ENCODE assay signal across 7 cellular contexts in the genomic region with DNA sequence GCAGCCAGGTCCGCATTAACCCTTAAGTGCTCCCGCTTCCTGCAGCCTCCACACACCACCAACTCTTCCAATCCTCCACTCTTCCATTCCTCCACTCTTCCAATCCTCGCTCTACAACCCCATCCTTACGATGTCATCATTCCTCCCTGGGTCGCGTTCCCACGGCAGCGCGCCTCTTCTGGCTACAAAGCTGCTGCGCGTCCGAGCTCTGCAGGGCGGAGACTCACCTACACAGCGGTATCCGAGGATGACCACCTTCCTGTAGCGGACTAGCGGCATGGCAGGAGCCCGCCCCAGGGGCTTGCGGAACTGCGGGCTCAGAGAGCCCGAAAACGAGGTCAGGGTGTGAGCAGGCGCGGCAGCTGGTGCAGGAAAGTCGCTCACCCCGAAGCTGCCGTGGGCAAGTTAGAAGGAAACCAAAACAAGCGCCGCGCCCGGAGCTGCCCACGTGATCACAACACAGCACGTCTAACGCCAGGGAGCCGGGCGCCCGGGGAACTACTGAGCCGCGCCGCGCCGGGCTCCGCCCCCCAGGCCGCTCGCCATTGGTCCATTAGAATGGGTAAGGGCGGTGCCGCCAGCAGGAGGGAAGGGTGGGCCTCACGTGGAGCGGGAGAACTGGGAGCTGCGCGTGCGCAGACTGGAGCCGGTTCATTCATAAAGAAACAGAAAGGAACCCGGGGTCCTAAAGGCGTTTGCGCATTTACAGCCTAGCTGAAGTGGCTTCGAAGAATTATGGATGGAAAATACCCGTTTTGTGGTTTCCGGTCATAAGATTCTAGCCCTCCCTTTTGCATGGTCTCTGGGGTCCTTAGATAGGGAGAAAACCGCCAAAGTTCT. TPM values are rescaled to one million over a fixed set of nuclear protein-coding genes. Genes with fewer than 3 reads are reported as not detected.
DNase-seq lines count a peak whose midpoint lies in the region; ATAC-seq, FAIRE-seq and TF ChIP-seq lines count a peak whose summit lies in the region.

A gene with protein sequence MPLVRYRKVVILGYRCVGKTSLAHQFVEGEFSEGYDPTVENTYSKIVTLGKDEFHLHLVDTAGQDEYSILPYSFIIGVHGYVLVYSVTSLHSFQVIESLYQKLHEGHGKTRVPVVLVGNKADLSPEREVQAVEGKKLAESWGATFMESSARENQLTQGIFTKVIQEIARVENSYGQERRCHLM (minus strand): TSS at position 473 of the 840 bp plus-strand sequence. CDS start 194 bp downstream, at position 279.

- no peaks in the 10 kb centered on the region for H3K27me3 Mint-ChIP-seq in T-helper 2 cell treated with Interferon-gamma antibody and Interleukin-4, amounts not matched to agents 5 μg/mL and 100 μg/mL, for 36 hours (ENCODE audit: low read depth)
- peaks cover 12% of the 10 kb centered on the region for H3K27me3 Mint-ChIP-seq in astrocyte (ENCODE audit: low read depth, unreplicated experiment)

- no peaks in the 10 kb centered on the region for H4K20me1 ChIP-seq in astrocyte (ENCODE audit: insufficient read depth, low read length)

- ATAC-seq in HG02981 (IDR thresholded peaks at IDR 0.05; ENCODE audit: unreplicated experiment) = peak; percentile 98

- no peaks in the 10 kb centered on the region for H3K9me3 ChIP-seq in astrocyte (ENCODE audit: insufficient read depth, low read depth, low read length)

- H3K79me2 ChIP-seq in astrocyte (ENCODE audit: insufficient read depth, low read length) = no peaks in the 10 kb centered on the region

- H3K4me2 ChIP-seq in astrocyte (ENCODE audit: low read length) = peak within 1 kb of the TSS; percentile 95

- peak within 1 kb of the TSS; percentile 94 for H3K27ac Mint-ChIP-seq in T-helper 2 cell treated with Interferon-gamma antibody and Interleukin-4, amounts not matched to agents 5 μg/mL and 100 μg/mL, for 36 hours
- peak within 1 kb of the TSS; percentile 74 for H3K27ac Mint-ChIP-seq in astrocyte (ENCODE audit: unreplicated experiment)

- H2AFZ ChIP-seq in astrocyte (ENCODE audit: low read depth, low read length) = peak within 1 kb of the TSS; percentile 97

- H3K36me3 Mint-ChIP-seq in T-helper 2 cell treated with Interferon-gamma antibody and Interleukin-4, amounts not matched to agents 5 μg/mL and 100 μg/mL, for 36 hours (ENCODE audit: low read depth) = peaks cover 4% of the 10 kb centered on the region
- peaks cover 2% of the 10 kb centered on the region for H3K36me3 Mint-ChIP-seq in astrocyte (ENCODE audit: low read depth, unreplicated experiment)

- no peaks in the 10 kb centered on the region for H3K27me3 ChIP-seq in astrocyte (ENCODE audit: insufficient read depth, low read length)

- peak within 1 kb of the TSS; percentile 98 for H3K4me3 Mint-ChIP-seq in T-helper 2 cell treated with Interferon-gamma antibody and Interleukin-4, amounts not matched to agents 5 μg/mL and 100 μg/mL, for 36 hours
- H3K4me3 Mint-ChIP-seq in astrocyte (ENCODE audit: unreplicated experiment) = peak within 1 kb of the TSS; percentile 95

- peak within 1 kb of the TSS; percentile 78 for H3K9ac ChIP-seq in astrocyte (ENCODE audit: low read length)

- no peaks in the 10 kb centered on the region for H3K36me3 ChIP-seq in astrocyte (ENCODE audit: insufficient read depth, low read length)

- no peak within 1 kb of the TSS for H3K27ac ChIP-seq in astrocyte (ENCODE audit: low read depth, low read length)

- DNase-seq in GM18507 (ENCODE audit: extremely low spot score, insufficient read length, low read depth) (peak; percentile 97), NCI-H1930 (lab: John Stamatoyannopoulos, UW) (peak; percentile 91 to 94), astrocyte (ENCODE audit: low read depth) (peak; percentile 83), hepatic stellate cell (ENCODE audit: low spot score) (peak; percentile 97), retinal pigment epithelial cell (ENCODE audit: low read depth) (peak; percentile 77)
- peak; percentile 100 for DNase-seq in T-helper 2 cell treated with Interferon-gamma antibody and Interleukin-4, amounts not matched to agents 5 μg/mL and 100 μg/mL, for 36 hours (ENCODE audit: low spot score)

- FAIRE-seq in GM18507 (lab: Jason Lieb, UNC) (peak; percentile 98), astrocyte (lab: Jason Lieb, UNC) (no peak)

- TF ChIP-seq CTCF in astrocyte (IDR thresholded peaks at IDR 0.05; ENCODE audit: insufficient read depth, low read depth, low read length) (no peak), retinal pigment epithelial cell (conservative IDR thresholded peaks at IDR 0.05; ENCODE audit: low read depth, low read length) (peak; percentile 15)

- peaks cover 8% of the 10 kb centered on the region for H3K4me1 ChIP-seq in astrocyte (ENCODE audit: insufficient read depth, low read length)

- peaks cover 28% of the 10 kb centered on the region for H3K4me1 Mint-ChIP-seq in T-helper 2 cell treated with Interferon-gamma antibody and Interleukin-4, amounts not matched to agents 5 μg/mL and 100 μg/mL, for 36 hours (ENCODE audit: low read depth)
- no peaks in the 10 kb centered on the region for H3K4me1 Mint-ChIP-seq in astrocyte (ENCODE audit: low read depth, unreplicated experiment)

- H3K4me3 ChIP-seq in astrocyte (ENCODE audit: insufficient read depth, low read depth, low read length) (peak within 1 kb of the TSS; percentile 86), retinal pigment epithelial cell (ENCODE audit: low read length) (peak within 1 kb of the TSS; percentile 85)

- no peaks in the 10 kb centered on the region for H3K9me3 Mint-ChIP-seq in T-helper 2 cell treated with Interferon-gamma antibody and Interleukin-4, amounts not matched to agents 5 μg/mL and 100 μg/mL, for 36 hours
- no peaks in the 10 kb centered on the region for H3K9me3 Mint-ChIP-seq in astrocyte (ENCODE audit: unreplicated experiment)

RNA-seq across cellular contexts. Expression of the gene that starts here (rescaled TPM):
- 1.3 and 1.9 TPM in 2 replicates for total RNA-seq in astrocyte
